19 cellular contexts compared by ENCODE assay signal in the genomic region with DNA sequence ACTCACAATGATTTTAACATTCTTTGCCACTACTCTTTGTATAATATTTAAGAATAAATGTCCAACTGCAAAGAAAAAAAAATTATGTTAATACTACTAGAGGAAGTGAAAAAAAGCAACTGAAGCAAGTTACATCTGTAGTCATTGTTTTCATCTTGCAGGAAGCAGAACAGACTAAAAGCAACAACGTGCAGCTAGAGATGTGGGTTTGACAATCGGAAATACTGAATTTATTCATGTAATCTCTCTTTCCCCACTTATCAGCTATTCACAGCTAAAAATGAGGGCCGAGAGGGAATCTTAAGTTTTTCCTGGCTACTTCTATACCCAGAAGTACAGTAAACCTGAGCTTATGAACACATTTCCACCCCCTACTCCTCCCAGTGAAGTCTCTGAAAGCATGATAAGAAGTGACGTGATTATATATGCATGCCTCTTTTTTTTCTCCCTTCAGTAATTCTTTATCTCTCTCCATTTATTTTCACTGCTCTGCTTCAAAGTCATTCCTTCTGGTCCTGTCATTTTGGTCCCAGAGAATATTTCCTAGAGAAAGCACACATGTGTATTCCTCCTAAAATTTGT.
DNase-seq lines count a peak whose midpoint lies in the region; ATAC-seq lines count a peak whose summit lies in the region.
"Had no signal": no experiment of that assay in that cellular context is flagged by ENCODE, and none has a peak within 500 bp of the region (broad histone marks: within the 10 kb centered on the region; RNA-seq: fewer than 3 reads in every experiment).

No MANE protein-coding gene starts in this region.

- POLR2A ChIA-PET in T-cell (lab: Charles Lee) = no interaction called here

- H3K4me1 Mint-ChIP-seq in activated naive CD4-positive, alpha-beta T cell treated with anti-CD3 and anti-CD28 coated beads for 36 hours (ENCODE audit: low read depth) = peaks cover 48% of the 10 kb centered on the region
- H3K4me1 Mint-ChIP-seq in T-cell = peaks cover 58 to 69% (median 63%) of the 10 kb centered on the region in 3 donors
- H3K4me1 Mint-ChIP-seq in stimulated activated naive B cell treated with anti-CD40 and anti-IgM and Interleukin-4, amounts not matched to agents 10 μg/mL and 1 μg/mL and 100 μg/mL, for 72 hours = peaks cover 9 to 22% of the 10 kb centered on the region in 2 donors

- DNase-seq in activated naive CD4-positive, alpha-beta T cell treated with anti-CD3 and anti-CD28 coated beads for 36 hours = peak; percentile 30
- DNase-seq in activated naive CD4-positive, alpha-beta T cell (lab: John Stamatoyannopoulos, UW) = no peak
- DNase-seq in T-cell (peak in 7 of 34 experiments; percentile 6 to 23 (median 14)), foreskin melanocyte (no peak), kidney glomerular epithelial cell (lab: John Stamatoyannopoulos, UW) (no peak), substantia nigra (lab: John Stamatoyannopoulos, UW) (no peak)
- peak; percentile 42 for DNase-seq in central memory CD4-positive, alpha-beta T cell
- no peak for DNase-seq in stimulated activated naive B cell treated with anti-CD40 and anti-IgM and Interleukin-4, amounts not matched to agents 10 μg/mL and 1 μg/mL and 100 μg/mL, for 72 hours
- DNase-seq: adrenal gland; endodermal cell; foreskin keratinocyte; left lung; NCI-H1105; NK-92 treated with Interleukin-12 subunit alpha and Interleukin-12 subunit beta, amount 100 ng/mL, for 24 hours; SIG-M5; small intestine; T-helper 9 cell; uterus had no signal

- H3K27me3 Mint-ChIP-seq in activated naive CD4-positive, alpha-beta T cell treated with anti-CD3 and anti-CD28 coated beads for 36 hours (ENCODE audit: low read depth) = no peaks in the 10 kb centered on the region
- H3K27me3 Mint-ChIP-seq in T-cell = no peaks in the 10 kb centered on the region
- H3K27me3 Mint-ChIP-seq in stimulated activated naive B cell treated with anti-CD40 and anti-IgM and Interleukin-4, amounts not matched to agents 10 μg/mL and 1 μg/mL and 100 μg/mL, for 72 hours = peaks cover 0 to under 1% of the 10 kb centered on the region in 2 donors

- intact Hi-C loops in activated naive CD4-positive, alpha-beta T cell treated with anti-CD3 and anti-CD28 coated beads for 36 hours (cut with micrococcal nuclease) = loop anchor here (1.0 to 10.0 kb wide), 5 partner anchors 11 to 688 kb away; a partner anchor contains a TSS

- H3K27ac Mint-ChIP-seq in activated naive CD4-positive, alpha-beta T cell treated with anti-CD3 and anti-CD28 coated beads for 36 hours = peak overlapping the region; percentile 32
- H3K27ac Mint-ChIP-seq in T-cell = peak overlapping the region; percentile 84 to 96
- no peak overlapping the region for H3K27ac Mint-ChIP-seq in stimulated activated naive B cell treated with anti-CD40 and anti-IgM and Interleukin-4, amounts not matched to agents 10 μg/mL and 1 μg/mL and 100 μg/mL, for 72 hours
- H3K27ac Mint-ChIP-seq: endodermal cell had no signal

- H3K9me3 Mint-ChIP-seq in activated naive CD4-positive, alpha-beta T cell treated with anti-CD3 and anti-CD28 coated beads for 36 hours = no peaks in the 10 kb centered on the region
- no peaks in the 10 kb centered on the region for H3K9me3 Mint-ChIP-seq in T-cell
- H3K9me3 Mint-ChIP-seq in stimulated activated naive B cell treated with anti-CD40 and anti-IgM and Interleukin-4, amounts not matched to agents 10 μg/mL and 1 μg/mL and 100 μg/mL, for 72 hours = no peaks in the 10 kb centered on the region
- H3K9me3 Mint-ChIP-seq: endodermal cell had no signal

- ATAC-seq in T-cell (replicated peaks in 1 of 4) = peak; percentile 58 to 69 (median 63)
- ATAC-seq in stimulated activated naive B cell treated with anti-CD40 and anti-IgM and Interleukin-4, amounts not matched to agents 10 μg/mL and 1 μg/mL and 100 μg/mL, for 72 hours (replicated peaks) = peak; percentile 76 to 85
- ATAC-seq: foreskin keratinocyte, K562, left lung had no signal

- no peaks in the 10 kb centered on the region for H3K36me3 Mint-ChIP-seq in activated naive CD4-positive, alpha-beta T cell treated with anti-CD3 and anti-CD28 coated beads for 36 hours (ENCODE audit: low read depth)
- H3K36me3 Mint-ChIP-seq in T-cell = peaks cover 29% of the 10 kb centered on the region
- H3K36me3 Mint-ChIP-seq in stimulated activated naive B cell treated with anti-CD40 and anti-IgM and Interleukin-4, amounts not matched to agents 10 μg/mL and 1 μg/mL and 100 μg/mL, for 72 hours = no peaks in the 10 kb centered on the region

- CTCF ChIA-PET in activated naive CD4-positive, alpha-beta T cell treated with anti-CD3 and anti-CD28 coated beads for 36 hours (lab: Charles Lee) = no interaction called here
- CTCF ChIA-PET in T-cell (lab: Charles Lee) = interaction anchor here in 1 of 2 donors (0.5 kb wide), 1 partner anchor 69 kb away, joined by 4 read pairs; no protein-coding TSS in a partner anchor

- peak overlapping the region; percentile 36 for H3K4me3 Mint-ChIP-seq in activated naive CD4-positive, alpha-beta T cell treated with anti-CD3 and anti-CD28 coated beads for 36 hours
- H3K4me3 Mint-ChIP-seq in T-cell = peak overlapping the region; percentile 60 to 77 (median 67)
- peak overlapping the region; percentile 65 to 74 for H3K4me3 Mint-ChIP-seq in stimulated activated naive B cell treated with anti-CD40 and anti-IgM and Interleukin-4, amounts not matched to agents 10 μg/mL and 1 μg/mL and 100 μg/mL, for 72 hours
- H3K4me3 Mint-ChIP-seq: endodermal cell had no signal

- H3K27ac ChIP-seq in substantia nigra (ENCODE audit: low read depth, low read length, poor library complexity, severe bottlenecking) = no peak overlapping the region
- H3K27ac ChIP-seq: adrenal gland, foreskin keratinocyte, left lung had no signal

Comparison
In these comparisons a context has a peak if more than half of its experiments do, and no peak if none do; other contexts are left out.
1. DNase-seq: peak in activated naive CD4-positive, alpha-beta T cell treated with anti-CD3 and anti-CD28 coated beads for 36 hours (single experiment) and central memory CD4-positive, alpha-beta T cell (single experiment); none in activated naive CD4-positive, alpha-beta T cell (0 of 4), stimulated activated naive B cell treated with anti-CD40 and anti-IgM and Interleukin-4, amounts not matched to agents 10 μg/mL and 1 μg/mL and 100 μg/mL, for 72 hours (single experiment), foreskin melanocyte (single experiment), kidney glomerular epithelial cell (single experiment) and substantia nigra (0 of 49).
2. Peak in every context shown above with its lines, with median percentiles within 50 percentile points of each other: H3K4me3 Mint-ChIP-seq.